23 cellular contexts compared by ENCODE assay signal in genomic region chr3:150521458-150521857, GRCh38. TPM values are rescaled to one million over a fixed set of nuclear protein-coding genes. Genes with fewer than 3 reads are reported as not detected.
DNase-seq lines count a peak whose midpoint lies in the region; ATAC-seq, FAIRE-seq and TF ChIP-seq lines count a peak whose summit lies in the region.
"Had no signal": no experiment of that assay in that cellular context is flagged by ENCODE, and none has a peak within 500 bp of the region (broad histone marks: within the 10 kb centered on the region; RNA-seq: fewer than 3 reads in every experiment).

No MANE protein-coding gene starts in this region.

- CTCF ChIA-PET in A549 (lab: Yijun Ruan, JAX): interaction anchor here (0.5 to 2.4 kb wide), 3 partner anchors 10 to 48 kb away, joined by 3 to 12 read pairs (median 4); no protein-coding TSS in a partner anchor

- peak; percentile 64 to 78; a peak in 5 of 6 replicates for ATAC-seq in A549
- no peak for ATAC-seq in HG03025 (IDR thresholded peaks at IDR 0.05; ENCODE audit: low FRiP score, unreplicated experiment)
- no peak for ATAC-seq in GM21447 (IDR thresholded peaks at IDR 0.05; ENCODE audit: unreplicated experiment)
- ATAC-seq in HG02642 (IDR thresholded peaks at IDR 0.05; ENCODE audit: poor library complexity, unreplicated experiment): no peak

- H3K27ac Mint-ChIP-seq in nephron progenitor cell: no peak overlapping the region
- H3K27ac Mint-ChIP-seq: T-helper 2 cell treated with Interferon-gamma antibody and Interleukin-4, amounts not matched to agents 5 μg/mL and 100 μg/mL, for 36 hours had no signal

- no peaks in the 10 kb centered on the region for H3K27me3 Mint-ChIP-seq in nephron progenitor cell (ENCODE audit: low read depth, poor library complexity)

- no peaks in the 10 kb centered on the region for H3K9me3 ChIP-seq in A549
- H3K9me3 ChIP-seq: esophagus muscularis mucosa had no signal

- no peak for TF ChIP-seq EP300 in A549 (IDR thresholded peaks at IDR 0.05)

- no peak for DNase-seq in A549 (ENCODE audit: low read depth in 1 of 2, low spot score in 1 of 2)
- DNase-seq in H7: peak; percentile 17
- DNase-seq in SK-MEL-5 (ENCODE audit: low read depth, low spot score): peak; percentile 46
- DNase-seq in fibroblast of peridontal ligament (ENCODE audit: extremely low read depth): peak; percentile 25
- no peak for DNase-seq in nephron progenitor cell
- DNase-seq: activated CD4-positive, alpha-beta T cell treated with anti-CD3 and anti-CD28 coated beads for 48 hours; activated CD8-positive, alpha-beta memory T cell treated with anti-CD3 and anti-CD28 coated beads, Interleukin-2, amount 50 U/mL, for 48 hours; activated naive CD4-positive, alpha-beta T cell treated with Interleukin-2 at 50 U/mL for 16 hours; Calu3; dorsolateral prefrontal cortex; hippocampal formation; kidney glomerular epithelial cell; midbrain; NCI-H2081 treated with DMSO at 0.1 percent for 48 hours; NCI-H774; Right ventricle myocardium superior had no signal

- no peaks in the 10 kb centered on the region for H3K4me1 ChIP-seq in A549
- H3K4me1 ChIP-seq: esophagus muscularis mucosa, parathyroid adenoma had no signal

- H3K36me3 Mint-ChIP-seq in nephron progenitor cell (ENCODE audit: low read depth): peaks cover 5% of the 10 kb centered on the region

- peaks cover 27% of the 10 kb centered on the region for H3K9me3 Mint-ChIP-seq in nephron progenitor cell

- H3K4me2 ChIP-seq in A549: no peak overlapping the region

- no peak for TF ChIP-seq POLR2A in A549 (IDR thresholded peaks at IDR 0.05; ENCODE audit: low read length)

- no peak for FAIRE-seq in A549 (lab: Jason Lieb, UNC)

- POLR2A ChIA-PET in A549 (lab: Yijun Ruan, JAX): no interaction called here

- TF ChIP-seq RAD21 in A549 (conservative IDR thresholded peaks at IDR 0.05 in 1 of 2, IDR thresholded peaks at IDR 0.05 in 1 of 2): no peak

- in situ Hi-C loops in SK-MEL-5 (cut with HindIII; ENCODE audit: low pct_unique_long_range_greater_than_20kb, low sequenced_read_pairs): no loop called here

- no peak overlapping the region for H3K4me3 ChIP-seq in A549
- H3K4me3 ChIP-seq in H7 (ENCODE audit: insufficient read depth, low read depth, low read length): no peak overlapping the region
- H3K4me3 ChIP-seq: dorsolateral prefrontal cortex, esophagus muscularis mucosa, skin epidermis had no signal

- H3K36me3 ChIP-seq in H7 (replicated peaks; ENCODE audit: control insufficient read depth, insufficient read depth, low read length): no peaks in the 10 kb centered on the region
- H3K36me3 ChIP-seq: esophagus muscularis mucosa had no signal

- TF ChIP-seq CTCF in A549 (IDR thresholded peaks at IDR 0.05) (no peak), nephron progenitor cell (IDR thresholded peaks at IDR 0.05) (no peak)

- WGBS in A549 (ENCODE audit: missing lambda C conversion rate): 61% methylated on average over 2 of the region's 2 CpGs

- H3K4me1 Mint-ChIP-seq in nephron progenitor cell: peaks cover 10% of the 10 kb centered on the region

- H3K27me3 ChIP-seq in H7 (ENCODE audit: control insufficient read depth, insufficient read depth, low read length): no peaks in the 10 kb centered on the region
- H3K27me3 ChIP-seq: dorsolateral prefrontal cortex, esophagus muscularis mucosa had no signal

- H3K4me3 Mint-ChIP-seq in nephron progenitor cell: no peak overlapping the region
- H3K4me3 Mint-ChIP-seq: T-helper 2 cell treated with Interferon-gamma antibody and Interleukin-4, amounts not matched to agents 5 μg/mL and 100 μg/mL, for 36 hours had no signal

- no peak overlapping the region for H3K27ac ChIP-seq in A549
- H3K27ac ChIP-seq: dorsolateral prefrontal cortex, esophagus muscularis mucosa, parathyroid adenoma, skin epidermis had no signal

TF ChIP-seq in A549, 52 proteins besides CTCF, POLR2A, EP300 and RAD21:
- TF ChIP-seq TP53 (CRISPR knock-in tag; IDR thresholded peaks at IDR 0.05) (no peak), ZFP36 (IDR thresholded peaks at IDR 0.05; ENCODE audit: borderline replicate concordance, partially characterized antibody) (no peak), HEYL (CRISPR knock-in tag; IDR thresholded peaks at IDR 0.05) (no peak), GATA3 (IDR thresholded peaks at IDR 0.05; ENCODE audit: borderline replicate concordance) (no peak), CHD2 (IDR thresholded peaks at IDR 0.05; ENCODE audit: low read length, partially characterized antibody) (no peak), PHF8 (IDR thresholded peaks at IDR 0.05; ENCODE audit: borderline replicate concordance, low read depth) (no peak), SREBF2 (IDR thresholded peaks at IDR 0.05) (no peak), CHD4 (IDR thresholded peaks at IDR 0.05; ENCODE audit: borderline replicate concordance) (no peak), ZNF302 (CRISPR knock-in tag; IDR thresholded peaks at IDR 0.05) (no peak), RFX5 (IDR thresholded peaks at IDR 0.05) (no peak), MAX (IDR thresholded peaks at IDR 0.05) (no peak), POLR2AphosphoS2 (conservative IDR thresholded peaks at IDR 0.05; ENCODE audit: low read length) (no peak), MAFK (IDR thresholded peaks at IDR 0.05; ENCODE audit: partially characterized antibody) (no peak), USF2 (IDR thresholded peaks at IDR 0.05) (no peak), KDM1A (IDR thresholded peaks at IDR 0.05; ENCODE audit: low read depth) (no peak)

RNA-seq across cellular contexts. Expression of gene SERP1, which starts 24.8 kb away (rescaled TPM):
- polyA plus RNA-seq in A549 (2011; rRNA removed) (78.6 and 94.7 TPM in 2 replicates), A549 (2017; fragmentation: RNase III; extraction: RNeasy Plus Mini Kit Qiagen cat#74134 plus additional on column Dnase treatment) (82.9 to 85.8 TPM (median 84.3 TPM) in 3 replicates)
- polyA plus RNA-seq in A549 (2012; cell fraction: cytosol; rRNA removed): 128 and 156 TPM in 2 replicates
- polyA plus RNA-seq in A549 (2012; cell fraction: nucleus; rRNA removed): 92.5 and 165 TPM in 2 replicates
- polyA minus RNA-seq in A549 (2011; rRNA and poly(A)+ RNA removed): 32.5 and 39.1 TPM in 2 replicates
- 133 and 143 TPM in 2 replicates for total RNA-seq in H7 (2014; rRNA removed; shearing (Covaris generic))
- 72.6 and 89.6 TPM in 2 replicates for total RNA-seq in SK-MEL-5 (2014; rRNA removed; shearing (Covaris generic))
- 145 and 160 TPM in 2 replicates for polyA plus RNA-seq in SK-MEL-5 (2015; cell fraction: cytosol; rRNA removed)
- polyA plus RNA-seq in SK-MEL-5 (2015; cell fraction: nucleus; rRNA removed): 34.8 and 35.7 TPM in 2 replicates

RNA-seq across cellular contexts. Expression of gene EIF2A, which starts 25.1 kb away (rescaled TPM):
- polyA plus RNA-seq in A549 (2011; rRNA removed) (122 and 141 TPM in 2 replicates), A549 (2017; fragmentation: RNase III; extraction: RNeasy Plus Mini Kit Qiagen cat#74134 plus additional on column Dnase treatment) (105 to 126 TPM (median 110 TPM) in 3 replicates)
- polyA plus RNA-seq in A549 (2012; cell fraction: cytosol; rRNA removed): 64.3 and 66.7 TPM in 2 replicates
- 26.4 and 37.4 TPM in 2 replicates for polyA plus RNA-seq in A549 (2012; cell fraction: nucleus; rRNA removed)
- polyA minus RNA-seq in A549 (2011; rRNA and poly(A)+ RNA removed): 62.0 and 69.8 TPM in 2 replicates
- total RNA-seq in H7 (2014; rRNA removed; shearing (Covaris generic)): 81.3 and 141 TPM in 2 replicates
- 174 and 200 TPM in 2 replicates for total RNA-seq in SK-MEL-5 (2014; rRNA removed; shearing (Covaris generic))
- polyA plus RNA-seq in SK-MEL-5 (2015; cell fraction: cytosol; rRNA removed): 104 and 144 TPM in 2 replicates
- polyA plus RNA-seq in SK-MEL-5 (2015; cell fraction: nucleus; rRNA removed): 211 and 261 TPM in 2 replicates

Comparison
In these comparisons a context has a peak if more than half of its experiments do, and no peak if none do; other contexts are left out.
1. ATAC-seq: peak in A549 (2 of 2); none in HG03025 (single experiment), GM21447 (single experiment) and HG02642 (single experiment).
2. DNase-seq: peak in H7 (single experiment), SK-MEL-5 (single experiment) and fibroblast of peridontal ligament (single experiment); none in A549 (0 of 2) and nephron progenitor cell (single experiment).